Comparison of ENCODE assay signal across 1 cellular context in genomic region chr7:122438001-122438400, GRCh38.
TF ChIP-seq lines count a peak whose summit lies in the region.

No MANE protein-coding gene starts in this region.

TF ChIP-seq in WTC11, 78 proteins besides CTCF, POLR2A, EP300 and RAD21 (continued from another document):
- TF ChIP-seq ZNF532 (CRISPR knock-in tag; IDR thresholded peaks at IDR 0.05; ENCODE audit: borderline replicate concordance) (no peak), ZNF396 (CRISPR knock-in tag; IDR thresholded peaks at IDR 0.05; ENCODE audit: borderline replicate concordance) (no peak)
